13 cellular contexts compared by ENCODE assay signal in genomic region chr7:137774793-137775201, GRCh38.
A peak's percentile ranks its signal among the peaks of the same experiment; 100 is the strongest.
DNase-seq lines count a peak whose midpoint lies in the region; ATAC-seq, FAIRE-seq and TF ChIP-seq lines count a peak whose summit lies in the region.
"Had no signal": no experiment of that assay in that cellular context is flagged by ENCODE, and none has a peak within 500 bp of the region (broad histone marks: within the 10 kb centered on the region; RNA-seq: fewer than 3 reads in every experiment).

No MANE protein-coding gene starts in this region.

- FAIRE-seq in small intestine (lab: Jason Lieb, UNC): no peak

- no peaks in the 10 kb centered on the region for H4K20me1 ChIP-seq in SK-N-SH (ENCODE audit: insufficient read depth)

- H3K27me3 ChIP-seq in SK-N-SH (ENCODE audit: insufficient read depth) (no peaks in the 10 kb centered on the region), colonic mucosa (no peaks in the 10 kb centered on the region), small intestine (ENCODE audit: control insufficient read depth in 2 of 2, insufficient read depth in 2 of 2, low read length in 2 of 2) (no peaks in the 10 kb centered on the region)

- no peak overlapping the region for H2AFZ ChIP-seq in SK-N-SH (ENCODE audit: low read depth)
- H2AFZ ChIP-seq: PC-9 had no signal

- H3K4me3 ChIP-seq in SK-N-SH (ENCODE audit: low read depth in 2 of 2, low read length in 1 of 2) (no peak overlapping the region), colonic mucosa (no peak overlapping the region), small intestine (ENCODE audit: low read depth in 1 of 2, low read length in 2 of 2) (no peak overlapping the region)
- H3K4me3 ChIP-seq: PC-9, skin epidermis had no signal

- DNase-seq in SK-N-SH: no peak
- peak; percentile 37 for DNase-seq in astrocyte of the hippocampus (ENCODE audit: low read depth, low spot score)
- DNase-seq in kidney tubule cell (ENCODE audit: low spot score): peak; percentile 61
- no peak for DNase-seq in SW480 (ENCODE audit: low spot score)
- no peak for DNase-seq in colonic mucosa
- DNase-seq in small intestine: no peak
- DNase-seq: DMS153, NCI-H2171, PC-9 had no signal

- intact Hi-C loops in colonic mucosa (cut with DNase I): no loop called here

- H3K4me2 ChIP-seq in SK-N-SH: peak overlapping the region; percentile 46
- H3K4me2 ChIP-seq: PC-9 had no signal

- H3K9me3 ChIP-seq in SK-N-SH: no peaks in the 10 kb centered on the region
- no peaks in the 10 kb centered on the region for H3K9me3 ChIP-seq in colonic mucosa
- no peaks in the 10 kb centered on the region for H3K9me3 ChIP-seq in small intestine (ENCODE audit: control insufficient read depth, low read depth)

- H3K9ac ChIP-seq in SK-N-SH: peak overlapping the region; percentile 29
- no peak overlapping the region for H3K9ac ChIP-seq in colonic mucosa (ENCODE audit: low read depth in 2 of 2, low read length in 2 of 2)

- POLR2A ChIA-PET in SK-N-SH (lab: Yijun Ruan, JAX): no interaction called here

- CTCF ChIA-PET in SK-N-SH (lab: Yijun Ruan, JAX): interaction anchor here (2.9 kb wide), 1 partner anchor 12 kb away, joined by 9 read pairs; no protein-coding TSS in a partner anchor

- ATAC-seq in SK-N-SH treated with all-trans-retinoic acid at 6 μM for 48 hours (no peak), HG02885 (IDR thresholded peaks at IDR 0.05; ENCODE audit: poor library complexity, unreplicated experiment) (peak; percentile 72)

- WGBS in SK-N-SH (ENCODE audit: low lambda C conversion rate): 58% methylated on average over 4 of the region's 4 CpGs
- WGBS in small intestine, 3 donors: 53 to 72% (median 54%) methylated on average over 4 of the region's 4 CpGs

- no peaks in the 10 kb centered on the region for H3K9me2 ChIP-seq in SK-N-SH

- peaks cover 9% of the 10 kb centered on the region; the same call in 1 of the 2 replicates for H3K79me2 ChIP-seq in SK-N-SH (ENCODE audit: insufficient read depth)

- H3F3A ChIP-seq in SK-N-SH (replicated peaks; ENCODE audit: insufficient read depth): peaks cover 31% of the 10 kb centered on the region

- no peak for TF ChIP-seq EP300 in SK-N-SH (IDR thresholded peaks at IDR 0.05; ENCODE audit: borderline replicate concordance in 1 of 2, low read depth in 1 of 2, low read length in 1 of 2)

- TF ChIP-seq CTCF in SK-N-SH (IDR thresholded peaks at IDR 0.05) (no peak), colonic mucosa (IDR thresholded peaks at IDR 0.05) (no peak)

- peak overlapping the region in 1 of 2 experiments; percentile 93; a peak in 2 of 4 replicates for H3K27ac ChIP-seq in SK-N-SH (ENCODE audit: low read depth in 2 of 2, low read length in 1 of 2)
- H3K27ac ChIP-seq in colonic mucosa: no peak overlapping the region
- no peak overlapping the region for H3K27ac ChIP-seq in small intestine (ENCODE audit: low read depth in 1 of 2, low read length in 1 of 2)
- H3K27ac ChIP-seq: 22Rv1, PC-9, skin epidermis had no signal

- no peaks in the 10 kb centered on the region for H3K36me3 ChIP-seq in SK-N-SH (replicated peaks in 1 of 2; ENCODE audit: control insufficient read depth in 1 of 2, insufficient read depth in 2 of 2, low read length in 1 of 2)
- H3K36me3 ChIP-seq in colonic mucosa: no peaks in the 10 kb centered on the region
- no peaks in the 10 kb centered on the region for H3K36me3 ChIP-seq in small intestine (ENCODE audit: control insufficient read depth in 2 of 2, insufficient read depth in 2 of 2, low read length in 2 of 2)

- H3K4me1 ChIP-seq in SK-N-SH (ENCODE audit: control insufficient read depth in 1 of 2, insufficient read depth in 2 of 2, low read depth in 1 of 2, low read length in 1 of 2) (peaks cover 6 to 27% of the 10 kb centered on the region in 2 experiments), colonic mucosa (no peaks in the 10 kb centered on the region), small intestine (ENCODE audit: control insufficient read depth in 2 of 2, insufficient read depth in 1 of 2, low read depth in 1 of 2, low read length in 1 of 2) (no peaks in the 10 kb centered on the region)

- no peak for TF ChIP-seq RAD21 in SK-N-SH (IDR thresholded peaks at IDR 0.05; ENCODE audit: low read length)

TF ChIP-seq in SK-N-SH, 30 proteins besides CTCF, POLR2A, EP300 and RAD21 (continues in another document):
- TF ChIP-seq SIN3A (IDR thresholded peaks at IDR 0.05; ENCODE audit: borderline replicate concordance, low read depth, low read length) (no peak), TEAD4 (IDR thresholded peaks at IDR 0.05; ENCODE audit: borderline replicate concordance, insufficient read depth) (no peak), NRF1 (IDR thresholded peaks at IDR 0.05; ENCODE audit: low read depth, low read length) (no peak), FOXM1 (IDR thresholded peaks at IDR 0.05; ENCODE audit: low read depth) (no peak), PBX3 (IDR thresholded peaks at IDR 0.05) (no peak), USF1 (IDR thresholded peaks at IDR 0.05; ENCODE audit: borderline replicate concordance, low read depth) (no peak), ELF1 (IDR thresholded peaks at IDR 0.05) (no peak), MEF2A (IDR thresholded peaks at IDR 0.05; ENCODE audit: borderline replicate concordance, low read depth) (no peak), RCOR1 (IDR thresholded peaks at IDR 0.05; ENCODE audit: low read length) (no peak), YY1 (IDR thresholded peaks at IDR 0.05; ENCODE audit: low read depth) (no peak), USF2 (IDR thresholded peaks at IDR 0.05; ENCODE audit: borderline replicate concordance, low read depth, low read length) (no peak), MXI1 (IDR thresholded peaks at IDR 0.05; ENCODE audit: low read depth, low read length) (no peak)

TF ChIP-seq in SK-N-SH treated with all-trans-retinoic acid at 6 μM for 48 hours, 23 proteins besides CTCF, POLR2A, EP300 and RAD21:
- TF ChIP-seq ARNTL (CRISPR knock-in tag; IDR thresholded peaks at IDR 0.05; ENCODE audit: borderline replicate concordance, low read depth): no peak
- TF ChIP-seq ZC3H10 (CRISPR knock-in tag; IDR thresholded peaks at IDR 0.05): no peak
- no peak for TF ChIP-seq SNAI2 (CRISPR knock-in tag; IDR thresholded peaks at IDR 0.05)
- no peak for TF ChIP-seq ZNF70 (CRISPR knock-in tag; IDR thresholded peaks at IDR 0.05)
- TF ChIP-seq CSDC2 (CRISPR knock-in tag; IDR thresholded peaks at IDR 0.05): no peak
- TF ChIP-seq ZFP30 (CRISPR knock-in tag; IDR thresholded peaks at IDR 0.05): no peak
- TF ChIP-seq POU6F1 (CRISPR knock-in tag; IDR thresholded peaks at IDR 0.05; ENCODE audit: borderline replicate concordance, low read depth): no peak
TF ChIP-seq in SK-N-SH treated with all-trans-retinoic acid at 6 μM for 48 hours: peak in this region for 0.

Comparison
In these comparisons a context has a peak if more than half of its experiments do, and no peak if none do; other contexts are left out.
1. DNase-seq: peak in astrocyte of the hippocampus (single experiment) and kidney tubule cell (single experiment); none in SK-N-SH (single experiment), SW480 (single experiment), colonic mucosa (single experiment) and small intestine (single experiment).